ENCODE assay signal across 11 cellular contexts in genomic region chr10:5575482-5576153, GRCh38. TPM values are rescaled to one million over a fixed set of nuclear protein-coding genes. Genes with fewer than 3 reads are reported as not detected.
DNase-seq lines count a peak whose midpoint lies in the region; ATAC-seq and TF ChIP-seq lines count a peak whose summit lies in the region.
"Had no signal": no experiment of that assay in that cellular context is flagged by ENCODE, and none has a peak within 500 bp of the region (broad histone marks: within the 10 kb centered on the region; RNA-seq: fewer than 3 reads in every experiment).

No MANE protein-coding gene starts in this region.

- H3K4me3 Mint-ChIP-seq in activated naive CD8-positive, alpha-beta T cell treated with anti-CD3 and anti-CD28 coated beads, Interleukin-2, amount 10 ng/mL, durations not matched to agents 7 days and 5 days = no peak overlapping the region
- no peak overlapping the region for H3K4me3 Mint-ChIP-seq in activated naive CD8-positive, alpha-beta T cell treated with anti-CD3 and anti-CD28 coated beads, Interleukin-2, amount 50 U/mL, for 24 hours
- H3K4me3 Mint-ChIP-seq in activated T-cell treated with anti-CD3 and anti-CD28 coated beads, Interleukin-2, amount 50 U/mL, for 24 hours = no peak overlapping the region

- peaks cover 2% of the 10 kb centered on the region for H3K27me3 Mint-ChIP-seq in activated naive CD8-positive, alpha-beta T cell treated with anti-CD3 and anti-CD28 coated beads, Interleukin-2, amount 10 ng/mL, durations not matched to agents 7 days and 5 days
- H3K27me3 Mint-ChIP-seq in activated naive CD8-positive, alpha-beta T cell treated with anti-CD3 and anti-CD28 coated beads, Interleukin-2, amount 50 U/mL, for 24 hours = peaks cover 2% of the 10 kb centered on the region
- no peaks in the 10 kb centered on the region for H3K27me3 Mint-ChIP-seq in activated T-cell treated with anti-CD3 and anti-CD28 coated beads, Interleukin-2, amount 50 U/mL, for 24 hours

- H3K27ac ChIP-seq in SJCRH30 (no peak overlapping the region), gastroesophageal sphincter (peak overlapping the region in 3 of 4 donors; percentile 51 to 70 (median 62)), upper lobe of right lung (no peak overlapping the region)

- no peak for ATAC-seq in activated naive CD8-positive, alpha-beta T cell treated with anti-CD3 and anti-CD28 coated beads, Interleukin-2, amount 10 ng/mL, durations not matched to agents 7 days and 5 days (ENCODE audit: low read depth)
- no peak for ATAC-seq in activated naive CD8-positive, alpha-beta T cell treated with anti-CD3 and anti-CD28 coated beads, Interleukin-2, amount 50 U/mL, for 24 hours
- peak; percentile 60 for ATAC-seq in gastroesophageal sphincter
- peak; percentile 32 for ATAC-seq in upper lobe of right lung
- no peak for ATAC-seq in HG02798 (IDR thresholded peaks at IDR 0.05; ENCODE audit: poor library complexity, unreplicated experiment)

- H3K27ac Mint-ChIP-seq in activated naive CD8-positive, alpha-beta T cell treated with anti-CD3 and anti-CD28 coated beads, Interleukin-2, amount 10 ng/mL, durations not matched to agents 7 days and 5 days = no peak overlapping the region
- no peak overlapping the region for H3K27ac Mint-ChIP-seq in activated naive CD8-positive, alpha-beta T cell treated with anti-CD3 and anti-CD28 coated beads, Interleukin-2, amount 50 U/mL, for 24 hours
- no peak overlapping the region for H3K27ac Mint-ChIP-seq in activated T-cell treated with anti-CD3 and anti-CD28 coated beads, Interleukin-2, amount 50 U/mL, for 24 hours

- peaks cover 2% of the 10 kb centered on the region for H3K9me3 Mint-ChIP-seq in activated naive CD8-positive, alpha-beta T cell treated with anti-CD3 and anti-CD28 coated beads, Interleukin-2, amount 10 ng/mL, durations not matched to agents 7 days and 5 days
- no peaks in the 10 kb centered on the region for H3K9me3 Mint-ChIP-seq in activated naive CD8-positive, alpha-beta T cell treated with anti-CD3 and anti-CD28 coated beads, Interleukin-2, amount 50 U/mL, for 24 hours
- H3K9me3 Mint-ChIP-seq in activated T-cell treated with anti-CD3 and anti-CD28 coated beads, Interleukin-2, amount 50 U/mL, for 24 hours = no peaks in the 10 kb centered on the region

- H3K4me1 Mint-ChIP-seq in activated naive CD8-positive, alpha-beta T cell treated with anti-CD3 and anti-CD28 coated beads, Interleukin-2, amount 10 ng/mL, durations not matched to agents 7 days and 5 days = no peaks in the 10 kb centered on the region
- peaks cover 4% of the 10 kb centered on the region for H3K4me1 Mint-ChIP-seq in activated naive CD8-positive, alpha-beta T cell treated with anti-CD3 and anti-CD28 coated beads, Interleukin-2, amount 50 U/mL, for 24 hours
- no peaks in the 10 kb centered on the region for H3K4me1 Mint-ChIP-seq in activated T-cell treated with anti-CD3 and anti-CD28 coated beads, Interleukin-2, amount 50 U/mL, for 24 hours (ENCODE audit: low read depth)

- no peaks in the 10 kb centered on the region for H3K36me3 Mint-ChIP-seq in activated naive CD8-positive, alpha-beta T cell treated with anti-CD3 and anti-CD28 coated beads, Interleukin-2, amount 10 ng/mL, durations not matched to agents 7 days and 5 days
- no peaks in the 10 kb centered on the region for H3K36me3 Mint-ChIP-seq in activated naive CD8-positive, alpha-beta T cell treated with anti-CD3 and anti-CD28 coated beads, Interleukin-2, amount 50 U/mL, for 24 hours (ENCODE audit: low read depth)
- H3K36me3 Mint-ChIP-seq in activated T-cell treated with anti-CD3 and anti-CD28 coated beads, Interleukin-2, amount 50 U/mL, for 24 hours (ENCODE audit: low read depth) = no peaks in the 10 kb centered on the region

- 11 to 41% methylated on average over 5 to 9 of the region's 23 CpGs for WGBS in gastroesophageal sphincter (ENCODE audit: low coverage in 1 of 2), 2 donors

- H3K4me1 ChIP-seq in SJCRH30 = peaks cover 30% of the 10 kb centered on the region
- peaks cover 0 to 31% (median 10%) of the 10 kb centered on the region in 3 donors for H3K4me1 ChIP-seq in gastroesophageal sphincter
- H3K4me1 ChIP-seq in upper lobe of right lung = no peaks in the 10 kb centered on the region
- H3K4me1 ChIP-seq: adrenal gland had no signal

- H3K36me3 ChIP-seq in SJCRH30 = no peaks in the 10 kb centered on the region
- no peaks in the 10 kb centered on the region for H3K36me3 ChIP-seq in gastroesophageal sphincter
- H3K36me3 ChIP-seq in upper lobe of right lung = no peaks in the 10 kb centered on the region
- H3K36me3 ChIP-seq: adrenal gland had no signal

- H3K27me3 ChIP-seq in SJCRH30 (no peaks in the 10 kb centered on the region), gastroesophageal sphincter (no peaks in the 10 kb centered on the region), upper lobe of right lung (no peaks in the 10 kb centered on the region)
- H3K27me3 ChIP-seq: adrenal gland had no signal

- TF ChIP-seq POLR2A in gastroesophageal sphincter (IDR thresholded peaks at IDR 0.05) = no peak

- TF ChIP-seq EP300 in gastroesophageal sphincter (IDR thresholded peaks at IDR 0.05) = no peak

- intact Hi-C loops in upper lobe of right lung (cut with DNase I) = no loop called here

- no peaks in the 10 kb centered on the region for H3K9me3 ChIP-seq in SJCRH30 (replicated peaks)
- H3K9me3 ChIP-seq in gastroesophageal sphincter = peaks cover 0 to 1% (median 0%) of the 10 kb centered on the region in 3 donors
- no peaks in the 10 kb centered on the region for H3K9me3 ChIP-seq in upper lobe of right lung
- H3K9me3 ChIP-seq: adrenal gland had no signal

- peak overlapping the region; percentile 21 for H3K4me3 ChIP-seq in SJCRH30
- H3K4me3 ChIP-seq in gastroesophageal sphincter = peak overlapping the region in 1 of 2 donors; percentile 1
- no peak overlapping the region for H3K4me3 ChIP-seq in upper lobe of right lung
- H3K4me3 ChIP-seq: adrenal gland had no signal

- POLR2A ChIA-PET in activated naive CD8-positive, alpha-beta T cell treated with anti-CD3 and anti-CD28 coated beads, Interleukin-2, amount 10 ng/mL, durations not matched to agents 7 days and 5 days (lab: Charles Lee) = no interaction called here

- DNase-seq in activated naive CD8-positive, alpha-beta T cell treated with anti-CD3 and anti-CD28 coated beads, Interleukin-2, amount 10 ng/mL, durations not matched to agents 7 days and 5 days = peak; percentile 17
- DNase-seq in activated naive CD8-positive, alpha-beta T cell treated with anti-CD3 and anti-CD28 coated beads, Interleukin-2, amount 50 U/mL, for 24 hours = no peak
- DNase-seq in SJCRH30 (peak in 1 of 2 experiments; percentile 39), upper lobe of right lung (peak; percentile 51), NCI-H524 treated with DMSO at 0.1 percent for 48 hours (lab: John Stamatoyannopoulos, UW) (no peak)
- no peak for DNase-seq in activated T-cell treated with anti-CD3 and anti-CD28 coated beads, Interleukin-2, amount 50 U/mL, for 24 hours
- DNase-seq: mesendoderm, OCI-M1 had no signal

- TF ChIP-seq CTCF in gastroesophageal sphincter (IDR thresholded peaks at IDR 0.05) (no peak), upper lobe of right lung (IDR thresholded peaks at IDR 0.05) (no peak)

RNA-seq across cellular contexts. Expression of gene CALML3, which starts 50.9 kb away (rescaled TPM):
- total RNA-seq in activated naive CD8-positive, alpha-beta T cell treated with anti-CD3 and anti-CD28 coated beads, Interleukin-2, amount 10 ng/mL, durations not matched to agents 7 days and 5 days = not detected
- not detected in 2 replicates for total RNA-seq in SJCRH30 (2014; rRNA removed; shearing (Covaris generic))
- total RNA-seq in gastroesophageal sphincter (10 to 100 TPM in 1 of 4 donors, 1 to 10 TPM in 1, under 1 TPM in 1, not detected in 1; 0.13 to 19.4 (median 1.9) TPM), upper lobe of right lung (not detected)
- total RNA-seq: adrenal gland had no signal

Comparison
In these comparisons a context has a peak if more than half of its experiments do, and no peak if none do; other contexts are left out.
1. DNase-seq: peak in activated naive CD8-positive, alpha-beta T cell treated with anti-CD3 and anti-CD28 coated beads, Interleukin-2, amount 10 ng/mL, durations not matched to agents 7 days and 5 days (single experiment) and upper lobe of right lung (single experiment); none in activated naive CD8-positive, alpha-beta T cell treated with anti-CD3 and anti-CD28 coated beads, Interleukin-2, amount 50 U/mL, for 24 hours (single experiment), NCI-H524 treated with DMSO at 0.1 percent for 48 hours (single experiment) and activated T-cell treated with anti-CD3 and anti-CD28 coated beads, Interleukin-2, amount 50 U/mL, for 24 hours (single experiment).
2. ATAC-seq: peak in gastroesophageal sphincter (single experiment) and upper lobe of right lung (single experiment); none in activated naive CD8-positive, alpha-beta T cell treated with anti-CD3 and anti-CD28 coated beads, Interleukin-2, amount 10 ng/mL, durations not matched to agents 7 days and 5 days (single experiment), activated naive CD8-positive, alpha-beta T cell treated with anti-CD3 and anti-CD28 coated beads, Interleukin-2, amount 50 U/mL, for 24 hours (single experiment) and HG02798 (single experiment).
3. H3K27ac ChIP-seq: peak in gastroesophageal sphincter (3 of 4); none in SJCRH30 (single experiment) and upper lobe of right lung (single experiment).